Comparison of ENCODE assay signal across 8 cellular contexts in the genomic region with DNA sequence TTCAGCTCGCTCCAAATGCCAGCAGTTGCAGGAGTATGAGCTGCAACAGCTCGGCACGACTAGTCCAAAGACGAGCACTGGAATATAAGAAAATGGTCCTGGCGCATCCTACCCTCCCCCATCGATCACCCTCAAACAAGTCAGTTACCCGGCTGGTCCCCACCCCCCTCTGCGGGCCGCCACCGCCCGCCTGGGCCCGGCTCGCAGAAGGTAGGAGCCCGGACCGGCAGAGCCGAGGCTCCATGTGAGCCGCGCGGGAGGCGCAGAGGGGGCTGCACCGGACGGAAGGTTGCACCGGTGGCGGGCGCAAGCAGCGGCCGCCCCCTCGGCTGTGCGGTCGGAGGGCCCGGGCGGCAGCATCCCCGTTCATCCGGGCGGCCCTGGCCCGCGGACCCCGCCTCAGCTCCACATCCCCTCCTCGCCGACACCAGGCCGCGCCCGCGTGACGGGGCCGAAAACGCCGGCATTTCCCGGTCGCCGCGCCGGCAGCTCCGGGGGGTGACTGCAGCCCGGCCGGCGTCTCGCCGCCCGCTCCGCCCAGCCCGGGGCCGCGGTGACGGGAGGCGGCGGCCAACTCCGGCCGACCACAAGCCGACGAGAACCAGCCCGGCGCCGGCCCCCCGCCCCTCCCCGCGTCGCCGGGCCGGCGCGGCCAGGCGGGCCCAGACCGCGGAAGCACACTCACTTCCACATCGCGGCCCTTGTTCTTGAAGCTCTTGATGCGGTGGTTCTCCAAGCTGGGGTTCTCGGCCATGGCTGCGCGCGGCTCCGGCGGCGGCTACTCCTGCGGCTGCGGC.
A peak's percentile ranks its signal among the peaks of the same experiment; 100 is the strongest.
DNase-seq lines count a peak whose midpoint lies in the region; ATAC-seq lines count a peak whose summit lies in the region.

No MANE protein-coding gene starts in this region.

- ATAC-seq in GM21717 (IDR thresholded peaks at IDR 0.05; ENCODE audit: unreplicated experiment), result peak; percentile 23

- DNase-seq in GDM1 (lab: John Stamatoyannopoulos, UW) (peak; percentile 59), Kasumi-1 (lab: John Stamatoyannopoulos, UW) (peak; percentile 32 to 40), cerebellar cortex (ENCODE audit: low spot score) (peak; percentile 36), left kidney (ENCODE audit: low read depth, low spot score) (peak; percentile 78), NCI-H774 (lab: John Stamatoyannopoulos, UW) (no peak)
- DNase-seq in activated CD4-positive, CD25-positive, alpha-beta regulatory T cell treated with anti-CD3 and anti-CD28 coated beads, Interleukin-2, amount 50 U/mL, for 72 hours, result peak; percentile 63
- peak; percentile 26 for DNase-seq in stimulated activated CD4-positive, alpha-beta T cell treated with anti-CD3 and anti-CD28 coated beads, Interleukin-2, amount 100 ng/mL, for 4 hours (ENCODE audit: low read depth)
